In the genomic region with DNA sequence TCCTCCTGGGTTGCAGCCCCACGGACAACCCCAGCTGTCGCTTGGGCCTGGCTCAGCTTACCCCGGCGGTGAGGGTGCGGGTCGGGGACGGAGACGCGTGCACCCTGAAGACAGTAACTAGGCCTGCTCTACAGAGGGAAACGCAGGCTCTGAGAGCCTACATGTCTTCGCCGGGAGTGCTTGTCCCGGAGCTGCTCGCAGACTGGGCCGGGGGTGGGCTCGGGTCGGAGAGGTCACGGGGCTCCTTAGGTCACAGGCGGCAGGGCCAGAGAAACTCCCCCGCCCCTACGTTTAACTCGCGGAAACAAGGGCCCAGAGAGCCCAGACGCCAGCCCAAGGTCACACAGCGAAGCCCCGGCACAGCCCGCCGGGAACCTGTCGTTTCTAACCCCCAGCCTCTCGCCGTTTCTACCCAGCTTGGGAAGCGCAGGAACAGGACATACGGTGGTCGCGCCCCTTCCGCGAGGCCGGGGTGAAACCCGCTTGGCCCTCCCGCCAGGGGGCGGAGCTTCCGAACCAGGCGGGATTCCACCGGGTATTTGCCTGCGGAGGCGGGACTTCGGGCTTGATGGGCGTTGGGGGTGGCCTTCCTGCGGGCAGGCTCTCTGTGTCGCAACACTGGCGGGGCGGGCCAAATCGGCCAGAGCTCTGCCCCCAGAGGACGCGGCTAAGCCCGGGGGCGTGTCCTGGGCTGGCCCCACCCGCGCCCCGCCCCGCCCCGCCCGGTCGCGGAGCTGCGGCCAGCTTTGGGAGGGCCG, we compare ENCODE assay signal across 8 cellular contexts. TPM values are rescaled to one million over a fixed set of nuclear protein-coding genes. Genes with fewer than 3 reads are reported as not detected.
DNase-seq lines count a peak whose midpoint lies in the region; ATAC-seq and TF ChIP-seq lines count a peak whose summit lies in the region.

HDAC11 (plus strand) TSS at position 725 of the 758 bp plus-strand sequence. CDS start 42 bp downstream, outside the sequence.

- peak within 1 kb of the TSS; percentile 88 for H3K27ac Mint-ChIP-seq in activated naive CD8-positive, alpha-beta T cell treated with anti-CD3 and anti-CD28 coated beads for 36 hours

- H3K4me3 Mint-ChIP-seq in activated naive CD8-positive, alpha-beta T cell treated with anti-CD3 and anti-CD28 coated beads for 36 hours = peak within 1 kb of the TSS; percentile 88

- H3K27me3 Mint-ChIP-seq in activated naive CD8-positive, alpha-beta T cell treated with anti-CD3 and anti-CD28 coated beads for 36 hours = no peaks in the 10 kb centered on the region

- no peaks in the 10 kb centered on the region for H3K9me3 Mint-ChIP-seq in activated naive CD8-positive, alpha-beta T cell treated with anti-CD3 and anti-CD28 coated beads for 36 hours

- intact Hi-C loops in head of caudate nucleus (cut with DNase I) (loop anchor here (1.0 to 10.0 kb wide), 3 partner anchors 15 to 185 kb away; no protein-coding TSS in a partner anchor), ovary (cut with DNase I) (loop anchor here in 1 of 4 donors (10.0 kb wide), 1 partner anchor 415 kb away; no protein-coding TSS in a partner anchor), thyroid gland (cut with DNase I) (no loop called here)

- peak; percentile 74 for TF ChIP-seq POLR2A in ovary (IDR thresholded peaks at IDR 0.05)
- peak in 1 of 2 donors; percentile 85 for TF ChIP-seq POLR2A in thyroid gland (IDR thresholded peaks at IDR 0.05)

- peaks cover 27% of the 10 kb centered on the region for H3K4me1 Mint-ChIP-seq in activated naive CD8-positive, alpha-beta T cell treated with anti-CD3 and anti-CD28 coated beads for 36 hours

- H3K4me3 ChIP-seq in ovary (peak within 1 kb of the TSS; percentile 90), thyroid gland (replicated peaks in 1 of 3) (peak within 1 kb of the TSS; percentile 52 to 65 (median 58))

- TF ChIP-seq CTCF in GM10248 (IDR thresholded peaks at IDR 0.05; ENCODE audit: control extremely low read depth, extremely low read depth, low read depth, missing control alignments) (peak; percentile 6), ovary (IDR thresholded peaks at IDR 0.05) (peak; percentile 24 to 43 (median 42)), thyroid gland (IDR thresholded peaks at IDR 0.05) (peak in 2 of 6 experiments; percentile 24 to 25)

- CTCF ChIA-PET in GM10248 (lab: Yijun Ruan, JAX) = interaction anchor here (0.7 to 5.8 kb wide), 11 partner anchors 9 to 387 kb away, joined by 3 to 31 read pairs (median 4); partner anchors contain the start of gene NUP210

- H3K9me3 ChIP-seq in ovary = no peaks in the 10 kb centered on the region
- H3K9me3 ChIP-seq in thyroid gland = no peaks in the 10 kb centered on the region

- H3K27ac ChIP-seq in ovary (peak within 1 kb of the TSS; percentile 50 to 78), thyroid gland (peak within 1 kb of the TSS; percentile 51 to 85 (median 62))

- TF ChIP-seq EP300 in ovary (IDR thresholded peaks at IDR 0.05) = peak; percentile 57

- peaks cover 7% of the 10 kb centered on the region for H3K4me1 ChIP-seq in ovary (ENCODE audit: insufficient read depth)
- H3K4me1 ChIP-seq in thyroid gland = peaks cover 15 to 29% of the 10 kb centered on the region in 2 donors

- WGBS in ovary, 3 donors = 0% methylated on average over 41 to 67 of the region's 67 CpGs
- WGBS in thyroid gland, 2 donors = 0% methylated on average over 10 to 12 of the region's 67 CpGs

- H3K36me3 ChIP-seq in ovary (no peaks in the 10 kb centered on the region), thyroid gland (no peaks in the 10 kb centered on the region)

- H3K36me3 Mint-ChIP-seq in activated naive CD8-positive, alpha-beta T cell treated with anti-CD3 and anti-CD28 coated beads for 36 hours = no peaks in the 10 kb centered on the region

- no peaks in the 10 kb centered on the region for H3K27me3 ChIP-seq in ovary
- H3K27me3 ChIP-seq in thyroid gland = no peaks in the 10 kb centered on the region

- POLR2A ChIA-PET in GM10248 (lab: Yijun Ruan, JAX) = interaction anchor here (0.5 to 1.5 kb wide), 3 partner anchors 28 to 677 kb away, joined by 3 to 6 read pairs (median 4); no protein-coding TSS in a partner anchor

- DNase-seq in GM10248 (ENCODE audit: extremely low spot score) (peak; percentile 100), NCI-H1092 (lab: John Stamatoyannopoulos, UW) (peak; percentile 92), head of caudate nucleus (peak; percentile 97 to 100 (median 100)), ovary (peak; percentile 99 to 100 (median 99)), thyroid gland (peak; percentile 99)
- DNase-seq in activated naive CD8-positive, alpha-beta T cell treated with anti-CD3 and anti-CD28 coated beads for 36 hours = peak; percentile 99

- ATAC-seq in HG02610 (IDR thresholded peaks at IDR 0.05; ENCODE audit: unreplicated experiment) (peak; percentile 97), SK-N-SH treated with all-trans-retinoic acid at 6 μM for 48 hours (peak; percentile 98)

TF ChIP-seq in SK-N-SH treated with all-trans-retinoic acid at 6 μM for 48 hours, 23 proteins besides CTCF, POLR2A, EP300 and RAD21 (continues in another document):
- TF ChIP-seq BACH2 (CRISPR knock-in tag; IDR thresholded peaks at IDR 0.05; ENCODE audit: borderline replicate concordance) = no peak
- no peak for TF ChIP-seq ZNF565 (CRISPR knock-in tag; conservative IDR thresholded peaks at IDR 0.05; ENCODE audit: low read depth)
- no peak for TF ChIP-seq ZNF70 (CRISPR knock-in tag; IDR thresholded peaks at IDR 0.05)
- TF ChIP-seq TSHZ2 (CRISPR knock-in tag; IDR thresholded peaks at IDR 0.05) = no peak
- TF ChIP-seq, protein P1, sequence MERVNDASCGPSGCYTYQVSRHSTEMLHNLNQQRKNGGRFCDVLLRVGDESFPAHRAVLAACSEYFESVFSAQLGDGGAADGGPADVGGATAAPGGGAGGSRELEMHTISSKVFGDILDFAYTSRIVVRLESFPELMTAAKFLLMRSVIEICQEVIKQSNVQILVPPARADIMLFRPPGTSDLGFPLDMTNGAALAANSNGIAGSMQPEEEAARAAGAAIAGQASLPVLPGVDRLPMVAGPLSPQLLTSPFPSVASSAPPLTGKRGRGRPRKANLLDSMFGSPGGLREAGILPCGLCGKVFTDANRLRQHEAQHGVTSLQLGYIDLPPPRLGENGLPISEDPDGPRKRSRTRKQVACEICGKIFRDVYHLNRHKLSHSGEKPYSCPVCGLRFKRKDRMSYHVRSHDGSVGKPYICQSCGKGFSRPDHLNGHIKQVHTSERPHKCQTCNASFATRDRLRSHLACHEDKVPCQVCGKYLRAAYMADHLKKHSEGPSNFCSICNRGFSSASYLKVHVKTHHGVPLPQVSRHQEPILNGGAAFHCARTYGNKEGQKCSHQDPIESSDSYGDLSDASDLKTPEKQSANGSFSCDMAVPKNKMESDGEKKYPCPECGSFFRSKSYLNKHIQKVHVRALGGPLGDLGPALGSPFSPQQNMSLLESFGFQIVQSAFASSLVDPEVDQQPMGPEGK (CRISPR knock-in tag; IDR thresholded peaks at IDR 0.05; ENCODE audit: borderline replicate concordance) = no peak
- TF ChIP-seq ARNTL (CRISPR knock-in tag; IDR thresholded peaks at IDR 0.05; ENCODE audit: borderline replicate concordance, low read depth) = no peak
- TF ChIP-seq RARB (CRISPR knock-in tag; IDR thresholded peaks at IDR 0.05) = no peak
- TF ChIP-seq CREB5 (CRISPR knock-in tag; IDR thresholded peaks at IDR 0.05; ENCODE audit: low read depth) = no peak
- TF ChIP-seq SNAI2 (CRISPR knock-in tag; IDR thresholded peaks at IDR 0.05) = no peak
- TF ChIP-seq PPARA (CRISPR knock-in tag; IDR thresholded peaks at IDR 0.05; ENCODE audit: borderline replicate concordance) = no peak

RNA-seq across cellular contexts. Expression of gene HDAC11, which starts in this region (rescaled TPM):
- 1 to 10 TPM; 1.6 to 2.7 TPM for total RNA-seq in activated naive CD8-positive, alpha-beta T cell treated with anti-CD3 and anti-CD28 coated beads for 36 hours
- total RNA-seq in ovary (10 to 100 TPM in 6 of 7 donors, 1 to 10 TPM in 1; 9.3 to 27.1 (median 19.6) TPM), thyroid gland (10 to 100 TPM; 18.8 to 47.5 (median 30.8) TPM)
- 10 to 100 TPM in 1 of 2 donors, 1 to 10 TPM in 1; 6.4 to 21.8 TPM for polyA plus RNA-seq in ovary

Comparison
In these comparisons a context has a peak if more than half of its experiments do, and no peak if none do; other contexts are left out.
1. Peak in every context shown above with its lines: DNase-seq, ATAC-seq, H3K4me3 ChIP-seq and H3K27ac ChIP-seq.